In the genomic region with DNA sequence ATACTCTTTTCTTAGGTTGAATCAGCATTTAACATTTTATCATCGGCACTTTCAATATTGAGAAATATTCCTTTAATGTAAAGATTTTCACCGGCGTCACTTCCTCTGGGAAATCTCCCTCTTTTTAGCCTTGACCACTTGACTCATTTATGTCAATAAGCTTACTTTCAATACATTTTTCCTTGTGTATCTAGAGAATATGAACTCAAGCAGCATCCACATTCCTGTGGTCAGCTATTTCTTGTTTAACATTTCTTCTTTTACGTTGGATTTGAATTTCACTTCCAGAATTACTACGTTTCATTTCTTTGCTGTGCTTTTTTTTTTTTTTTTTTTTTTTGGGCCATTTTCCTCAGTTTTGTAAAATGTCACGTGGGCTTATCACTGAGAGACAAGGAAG, we compare ENCODE assay signal across 2 cellular contexts.
A peak's percentile ranks its signal among the peaks of the same experiment; 100 is the strongest.
TF ChIP-seq lines count a peak whose summit lies in the region.

No MANE protein-coding gene starts in this region.

TF ChIP-seq in GM23338, 12 proteins besides CTCF, POLR2A, EP300 and RAD21 (continues in another document):
- no peak for TF ChIP-seq CREB1 (CRISPR knock-in tag; IDR thresholded peaks at IDR 0.05; ENCODE audit: low read depth)
- no peak for TF ChIP-seq STAT1 (IDR thresholded peaks at IDR 0.05; ENCODE audit: unreplicated experiment)
- TF ChIP-seq EZH2phosphoT487 (IDR thresholded peaks at IDR 0.05; ENCODE audit: unreplicated experiment): no peak
- TF ChIP-seq JUNB (IDR thresholded peaks at IDR 0.05; ENCODE audit: unreplicated experiment): no peak
- TF ChIP-seq REST (IDR thresholded peaks at IDR 0.05; ENCODE audit: unreplicated experiment): no peak
- TF ChIP-seq EZH2 (IDR thresholded peaks at IDR 0.05; ENCODE audit: low read depth, unreplicated experiment): no peak
- no peak for TF ChIP-seq ETS1 (IDR thresholded peaks at IDR 0.05)
- TF ChIP-seq ZNF462 (CRISPR knock-in tag; IDR thresholded peaks at IDR 0.05): no peak
- TF ChIP-seq ZNF114 (CRISPR knock-in tag; IDR thresholded peaks at IDR 0.05): no peak
- no peak for TF ChIP-seq POLR2AphosphoS5 (IDR thresholded peaks at IDR 0.05; ENCODE audit: low read depth)

TF ChIP-seq in SK-N-SH, 30 proteins besides CTCF, POLR2A, EP300 and RAD21:
- 0 out of 2 replicates have a peak, but pooled peaks have one; percentile 13 for TF ChIP-seq TEAD4 (IDR thresholded peaks at IDR 0.05; ENCODE audit: borderline replicate concordance, insufficient read depth)
- TF ChIP-seq USF2 (IDR thresholded peaks at IDR 0.05; ENCODE audit: borderline replicate concordance, low read depth, low read length): no peak
- TF ChIP-seq PBX3 (IDR thresholded peaks at IDR 0.05): peak; percentile 11; the same call in 1 of the 2 replicates
- TF ChIP-seq RCOR1 (IDR thresholded peaks at IDR 0.05; ENCODE audit: low read length): no peak
- peak; percentile 23; the same call in 1 of the 2 replicates for TF ChIP-seq TCF12 (IDR thresholded peaks at IDR 0.05)
- TF ChIP-seq NRF1 (IDR thresholded peaks at IDR 0.05; ENCODE audit: low read depth, low read length): no peak
- peak; percentile 27; the same call in 1 of the 2 replicates for TF ChIP-seq USF1 (IDR thresholded peaks at IDR 0.05; ENCODE audit: borderline replicate concordance, low read depth)
